9 cellular contexts compared by ENCODE assay signal in the genomic region with DNA sequence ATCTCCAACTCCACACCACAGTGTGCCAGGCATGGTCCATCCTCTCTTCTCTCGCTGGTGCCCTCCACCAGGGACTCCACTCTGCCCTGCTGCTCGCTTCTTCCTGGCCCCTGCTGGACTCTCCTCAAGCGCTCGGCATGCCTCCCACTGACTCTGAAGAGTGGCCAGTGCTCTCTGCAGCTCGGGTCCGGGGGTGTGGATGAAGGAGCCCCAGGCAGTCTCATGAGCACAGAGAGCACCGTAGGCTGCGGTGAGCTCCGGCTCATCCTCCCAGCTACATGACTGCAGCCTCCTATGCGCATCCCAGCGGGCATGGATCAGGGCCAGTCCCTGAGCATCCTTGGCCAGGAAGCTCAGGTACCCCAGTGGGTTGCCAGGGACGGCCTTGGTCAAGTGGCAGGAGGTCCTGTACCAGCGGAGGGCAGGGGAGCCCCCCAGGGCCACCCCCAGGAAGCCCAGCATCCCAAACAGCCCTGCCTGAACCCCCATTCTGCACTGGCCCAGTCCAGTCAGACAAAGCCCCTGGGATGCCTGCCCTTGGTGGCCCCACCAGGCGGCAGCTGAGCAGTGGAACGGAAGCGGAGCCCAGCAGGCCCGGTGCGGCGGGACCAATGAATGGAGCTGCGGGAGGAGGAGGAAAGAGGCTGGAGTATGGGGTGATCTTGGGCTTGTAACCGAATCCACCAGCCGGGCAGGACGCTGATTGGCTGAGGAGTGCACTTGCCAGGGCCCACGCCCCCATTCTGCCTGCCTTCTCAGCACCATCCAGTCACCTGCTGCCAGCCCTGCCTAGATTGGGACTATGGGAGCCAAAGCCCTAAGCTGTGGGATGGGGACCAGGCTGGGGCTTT. TPM values are rescaled to one million over a fixed set of nuclear protein-coding genes. Genes with fewer than 3 reads are reported as not detected.
A peak's percentile ranks its signal among the peaks of the same experiment; 100 is the strongest.
DNase-seq lines count a peak whose midpoint lies in the region; ATAC-seq and TF ChIP-seq lines count a peak whose summit lies in the region.
"Had no signal": no experiment of that assay in that cellular context is flagged by ENCODE, and none has a peak within 500 bp of the region (broad histone marks: within the 10 kb centered on the region; RNA-seq: fewer than 3 reads in every experiment).

A gene with protein sequence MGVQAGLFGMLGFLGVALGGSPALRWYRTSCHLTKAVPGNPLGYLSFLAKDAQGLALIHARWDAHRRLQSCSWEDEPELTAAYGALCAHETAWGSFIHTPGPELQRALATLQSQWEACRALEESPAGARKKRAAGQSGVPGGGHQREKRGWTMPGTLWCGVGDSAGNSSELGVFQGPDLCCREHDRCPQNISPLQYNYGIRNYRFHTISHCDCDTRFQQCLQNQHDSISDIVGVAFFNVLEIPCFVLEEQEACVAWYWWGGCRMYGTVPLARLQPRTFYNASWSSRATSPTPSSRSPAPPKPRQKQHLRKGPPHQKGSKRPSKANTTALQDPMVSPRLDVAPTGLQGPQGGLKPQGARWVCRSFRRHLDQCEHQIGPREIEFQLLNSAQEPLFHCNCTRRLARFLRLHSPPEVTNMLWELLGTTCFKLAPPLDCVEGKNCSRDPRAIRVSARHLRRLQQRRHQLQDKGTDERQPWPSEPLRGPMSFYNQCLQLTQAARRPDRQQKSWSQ (minus strand): TSS at position 643 of the 851 bp plus-strand sequence. CDS start 154 bp downstream, at position 489.

- POLR2A ChIA-PET in CD8-positive, alpha-beta T cell (lab: Charles Lee): no interaction called here

- no peaks in the 10 kb centered on the region for H3K9me3 Mint-ChIP-seq in CD8-positive, alpha-beta T cell
- H3K9me3 Mint-ChIP-seq: stimulated activated naive CD8-positive, alpha-beta T cell treated with anti-CD3 and anti-CD28 coated beads, Interleukin-15, Interleukin-2, amounts not matched to agents 100 ng/mL and 50 ng/mL, for 24 hours had no signal

- H3K9me3 ChIP-seq in CD8-positive, alpha-beta T cell (ENCODE audit: low read length): no peaks in the 10 kb centered on the region
- no peaks in the 10 kb centered on the region for H3K9me3 ChIP-seq in sigmoid colon

- CTCF ChIA-PET in CD8-positive, alpha-beta T cell (lab: Charles Lee): interaction anchor here (0.9 kb wide), 1 partner anchor 9 kb away, joined by 3 read pairs; no protein-coding TSS in a partner anchor

- peak; percentile 79 for DNase-seq in Daoy (ENCODE audit: low read depth)
- DNase-seq in NCI-H187 treated with DMSO at 0.1 percent for 48 hours (lab: John Stamatoyannopoulos, UW): peak; percentile 4
- DNase-seq in ecto neural progenitor cell (ENCODE audit: low spot score): peak; percentile 94
- DNase-seq in myocyte (ENCODE audit: low read depth): peak; percentile 75
- DNase-seq in CD8-positive, alpha-beta T cell: no peak
- no peak for DNase-seq in MV-4-11 (lab: John Stamatoyannopoulos, UW)
- no peak for DNase-seq in sigmoid colon

- 51 to 56% methylated on average over 24 of the region's 24 CpGs for WGBS in sigmoid colon, 2 donors

- no peak within 1 kb of the TSS for H3K4me3 ChIP-seq in CD8-positive, alpha-beta T cell (ENCODE audit: low read depth, low read length)
- H3K4me3 ChIP-seq in sigmoid colon: no peak within 1 kb of the TSS

- H3K4me3 Mint-ChIP-seq in CD8-positive, alpha-beta T cell: no peak within 1 kb of the TSS
- H3K4me3 Mint-ChIP-seq: stimulated activated naive CD8-positive, alpha-beta T cell treated with anti-CD3 and anti-CD28 coated beads, Interleukin-15, Interleukin-2, amounts not matched to agents 100 ng/mL and 50 ng/mL, for 24 hours had no signal

- TF ChIP-seq EP300 in sigmoid colon (IDR thresholded peaks at IDR 0.05): no peak

- no peaks in the 10 kb centered on the region for H3K36me3 ChIP-seq in CD8-positive, alpha-beta T cell (ENCODE audit: insufficient read depth, low read length)
- no peaks in the 10 kb centered on the region for H3K36me3 ChIP-seq in sigmoid colon

- no peak for ATAC-seq in CD8-positive, alpha-beta T cell
- ATAC-seq in GM21786 (IDR thresholded peaks at IDR 0.05; ENCODE audit: unreplicated experiment): no peak

- peaks cover 4% of the 10 kb centered on the region for H3K27me3 Mint-ChIP-seq in CD8-positive, alpha-beta T cell (ENCODE audit: low read depth)
- H3K27me3 Mint-ChIP-seq: stimulated activated naive CD8-positive, alpha-beta T cell treated with anti-CD3 and anti-CD28 coated beads, Interleukin-15, Interleukin-2, amounts not matched to agents 100 ng/mL and 50 ng/mL, for 24 hours had no signal

- H3K36me3 Mint-ChIP-seq in CD8-positive, alpha-beta T cell: no peaks in the 10 kb centered on the region

- H3K27me3 ChIP-seq in CD8-positive, alpha-beta T cell (ENCODE audit: insufficient read depth, low read length): no peaks in the 10 kb centered on the region
- peaks cover 0 to 24% (median 16%) of the 10 kb centered on the region in 3 donors for H3K27me3 ChIP-seq in sigmoid colon

- no peaks in the 10 kb centered on the region for H3K4me1 ChIP-seq in CD8-positive, alpha-beta T cell (ENCODE audit: insufficient read depth, low read length)
- H3K4me1 ChIP-seq in sigmoid colon: no peaks in the 10 kb centered on the region

- H3K4me1 Mint-ChIP-seq in CD8-positive, alpha-beta T cell (ENCODE audit: low read depth): no peaks in the 10 kb centered on the region

- no peak for TF ChIP-seq POLR2A in sigmoid colon (IDR thresholded peaks at IDR 0.05)

- no peak for TF ChIP-seq CTCF in CD8-positive, alpha-beta T cell (IDR thresholded peaks at IDR 0.05)
- no peak for TF ChIP-seq CTCF in sigmoid colon (IDR thresholded peaks at IDR 0.05)

- no peak within 1 kb of the TSS for H3K27ac ChIP-seq in CD8-positive, alpha-beta T cell (ENCODE audit: low read depth, low read length)
- no peak within 1 kb of the TSS for H3K27ac ChIP-seq in sigmoid colon

- intact Hi-C loops in CD8-positive, alpha-beta T cell (cut with DNase I, micrococcal nuclease): no loop called here
- intact Hi-C loops in sigmoid colon (cut with DNase I): no loop called here

- no peak within 1 kb of the TSS for H3K27ac Mint-ChIP-seq in CD8-positive, alpha-beta T cell
- H3K27ac Mint-ChIP-seq: stimulated activated naive CD8-positive, alpha-beta T cell treated with anti-CD3 and anti-CD28 coated beads, Interleukin-15, Interleukin-2, amounts not matched to agents 100 ng/mL and 50 ng/mL, for 24 hours had no signal

RNA-seq across cellular contexts. Expression of the gene that starts here (rescaled TPM):
- 0.51 and 0.80 TPM in 2 replicates for total RNA-seq in Daoy (2014; rRNA removed; shearing (Covaris generic))
- total RNA-seq in myocyte (0.21 and 1.7 TPM in 2 replicates), sigmoid colon (not detected)
- polyA plus RNA-seq in myocyte (2012): 0.35 TPM
- not detected for total RNA-seq in CD8-positive, alpha-beta T cell
- polyA plus RNA-seq in sigmoid colon: 1 to 10 TPM in 1 of 3 donors, not detected in 2; 5.2 TPM

Comparison
In these comparisons a context has a peak if more than half of its experiments do, and no peak if none do; other contexts are left out.
1. Peak in DNase-seq in Daoy; RNA of the gene not detected or under 1 TPM.
2. DNase-seq: peak in NCI-H187 treated with DMSO at 0.1 percent for 48 hours (single experiment), ecto neural progenitor cell (single experiment) and myocyte (single experiment); none in CD8-positive, alpha-beta T cell (0 of 7), MV-4-11 (single experiment) and sigmoid colon (single experiment).